ENCODE assay signal across 2 cellular contexts in the genomic region with DNA sequence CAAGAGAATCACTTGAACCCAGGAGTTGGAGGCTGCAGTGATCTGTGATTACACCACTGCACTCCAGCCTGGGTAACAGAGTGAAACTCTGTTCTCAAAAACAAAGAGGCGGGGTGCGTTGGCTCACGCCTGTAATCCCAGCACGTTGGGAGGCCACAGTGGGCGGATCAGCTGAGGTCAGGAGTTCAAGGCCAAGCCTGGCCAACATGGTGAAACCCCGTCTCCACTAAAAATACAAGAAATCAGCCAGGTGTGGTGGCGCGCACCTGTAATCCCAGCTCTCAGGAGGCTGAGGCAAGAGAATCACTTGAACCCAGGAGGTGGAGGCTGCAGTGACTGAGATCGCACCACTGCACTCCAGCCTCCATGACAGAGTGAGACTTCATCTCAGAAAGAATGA.
TF ChIP-seq lines count a peak whose summit lies in the region.

No MANE protein-coding gene starts in this region.

TF ChIP-seq in HepG2, 621 proteins besides CTCF, POLR2A, EP300 and RAD21:
- TF ChIP-seq, protein P1, sequence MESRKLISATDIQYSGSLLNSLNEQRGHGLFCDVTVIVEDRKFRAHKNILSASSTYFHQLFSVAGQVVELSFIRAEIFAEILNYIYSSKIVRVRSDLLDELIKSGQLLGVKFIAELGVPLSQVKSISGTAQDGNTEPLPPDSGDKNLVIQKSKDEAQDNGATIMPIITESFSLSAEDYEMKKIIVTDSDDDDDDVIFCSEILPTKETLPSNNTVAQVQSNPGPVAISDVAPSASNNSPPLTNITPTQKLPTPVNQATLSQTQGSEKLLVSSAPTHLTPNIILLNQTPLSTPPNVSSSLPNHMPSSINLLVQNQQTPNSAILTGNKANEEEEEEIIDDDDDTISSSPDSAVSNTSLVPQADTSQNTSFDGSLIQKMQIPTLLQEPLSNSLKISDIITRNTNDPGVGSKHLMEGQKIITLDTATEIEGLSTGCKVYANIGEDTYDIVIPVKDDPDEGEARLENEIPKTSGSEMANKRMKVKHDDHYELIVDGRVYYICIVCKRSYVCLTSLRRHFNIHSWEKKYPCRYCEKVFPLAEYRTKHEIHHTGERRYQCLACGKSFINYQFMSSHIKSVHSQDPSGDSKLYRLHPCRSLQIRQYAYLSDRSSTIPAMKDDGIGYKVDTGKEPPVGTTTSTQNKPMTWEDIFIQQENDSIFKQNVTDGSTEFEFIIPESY (CRISPR knock-in tag; IDR thresholded peaks at IDR 0.05), result 0 out of 2 replicates have a peak, but pooled peaks have one; percentile 18
- no peak for TF ChIP-seq DNMT3B (CRISPR knock-in tag; conservative IDR thresholded peaks at IDR 0.05)

TF ChIP-seq in K562, 482 proteins besides CTCF, POLR2A, EP300 and RAD21:
- 0 out of 2 replicates have a peak, but pooled peaks have one; percentile 16 for TF ChIP-seq EGR1 (conservative IDR thresholded peaks at IDR 0.05)
- no peak for TF ChIP-seq POLR3G (IDR thresholded peaks at IDR 0.05; ENCODE audit: extremely low read depth, insufficient read length, insufficient replicate concordance)
